1 cellular context compared by ENCODE assay signal in the genomic region with DNA sequence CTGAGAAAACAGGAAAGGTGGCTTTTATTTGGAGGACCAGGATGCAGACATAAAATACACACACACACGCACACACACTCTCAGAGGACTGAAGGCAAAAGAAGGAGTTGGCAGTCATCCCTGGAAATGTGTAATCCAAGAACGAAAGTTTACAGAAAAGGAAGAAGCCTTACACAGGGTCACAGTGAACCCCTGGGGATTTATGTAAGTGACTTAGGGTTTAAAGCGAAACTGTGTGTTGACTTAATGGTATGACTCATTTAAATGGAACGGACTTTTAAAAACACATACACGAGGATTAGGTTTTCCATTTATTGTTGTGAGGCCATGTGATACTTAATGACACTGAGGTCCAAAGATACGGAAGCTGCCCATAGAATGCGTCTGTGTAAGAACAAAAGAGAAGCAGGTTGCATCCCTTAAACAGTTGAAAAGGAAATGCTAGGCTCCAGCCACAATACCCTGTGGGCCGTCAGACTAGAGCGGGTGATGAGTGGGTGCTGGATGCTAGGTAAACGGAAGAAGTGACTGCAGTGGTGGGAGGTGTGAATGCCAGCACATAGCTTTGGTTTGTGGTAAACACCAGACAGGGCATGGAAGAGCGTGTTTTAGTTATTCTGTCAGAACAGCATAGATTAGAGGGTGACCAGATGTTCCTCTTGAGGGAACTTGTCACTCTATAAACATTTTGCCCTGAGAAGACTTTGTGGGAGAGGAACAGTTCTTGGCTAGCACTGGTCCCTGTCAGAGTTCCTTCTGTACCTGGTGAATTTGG.
TF ChIP-seq lines count a peak whose summit lies in the region.

No MANE protein-coding gene starts in this region.

TF ChIP-seq in HepG2, 621 proteins besides CTCF, POLR2A, EP300 and RAD21 (continued from another document and continues in another):
- TF ChIP-seq, protein P1, sequence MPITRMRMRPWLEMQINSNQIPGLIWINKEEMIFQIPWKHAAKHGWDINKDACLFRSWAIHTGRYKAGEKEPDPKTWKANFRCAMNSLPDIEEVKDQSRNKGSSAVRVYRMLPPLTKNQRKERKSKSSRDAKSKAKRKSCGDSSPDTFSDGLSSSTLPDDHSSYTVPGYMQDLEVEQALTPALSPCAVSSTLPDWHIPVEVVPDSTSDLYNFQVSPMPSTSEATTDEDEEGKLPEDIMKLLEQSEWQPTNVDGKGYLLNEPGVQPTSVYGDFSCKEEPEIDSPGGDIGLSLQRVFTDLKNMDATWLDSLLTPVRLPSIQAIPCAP (CRISPR knock-in tag; IDR thresholded peaks at IDR 0.05; ENCODE audit: low read depth) = no peak
- no peak for TF ChIP-seq SRSF9 (IDR thresholded peaks at IDR 0.05; ENCODE audit: borderline replicate concordance, insufficient read depth, low read depth, low read length, poor library complexity, severe bottlenecking)
- peak; percentile 33; the same call in 1 of the 2 replicates for TF ChIP-seq ZNF501 (CRISPR knock-in tag; IDR thresholded peaks at IDR 0.05)
- no peak for TF ChIP-seq ZNF75D (CRISPR knock-in tag; IDR thresholded peaks at IDR 0.05; ENCODE audit: borderline replicate concordance)
- no peak for TF ChIP-seq NR2F1 (CRISPR knock-in tag; IDR thresholded peaks at IDR 0.05)
- TF ChIP-seq, protein P2, sequence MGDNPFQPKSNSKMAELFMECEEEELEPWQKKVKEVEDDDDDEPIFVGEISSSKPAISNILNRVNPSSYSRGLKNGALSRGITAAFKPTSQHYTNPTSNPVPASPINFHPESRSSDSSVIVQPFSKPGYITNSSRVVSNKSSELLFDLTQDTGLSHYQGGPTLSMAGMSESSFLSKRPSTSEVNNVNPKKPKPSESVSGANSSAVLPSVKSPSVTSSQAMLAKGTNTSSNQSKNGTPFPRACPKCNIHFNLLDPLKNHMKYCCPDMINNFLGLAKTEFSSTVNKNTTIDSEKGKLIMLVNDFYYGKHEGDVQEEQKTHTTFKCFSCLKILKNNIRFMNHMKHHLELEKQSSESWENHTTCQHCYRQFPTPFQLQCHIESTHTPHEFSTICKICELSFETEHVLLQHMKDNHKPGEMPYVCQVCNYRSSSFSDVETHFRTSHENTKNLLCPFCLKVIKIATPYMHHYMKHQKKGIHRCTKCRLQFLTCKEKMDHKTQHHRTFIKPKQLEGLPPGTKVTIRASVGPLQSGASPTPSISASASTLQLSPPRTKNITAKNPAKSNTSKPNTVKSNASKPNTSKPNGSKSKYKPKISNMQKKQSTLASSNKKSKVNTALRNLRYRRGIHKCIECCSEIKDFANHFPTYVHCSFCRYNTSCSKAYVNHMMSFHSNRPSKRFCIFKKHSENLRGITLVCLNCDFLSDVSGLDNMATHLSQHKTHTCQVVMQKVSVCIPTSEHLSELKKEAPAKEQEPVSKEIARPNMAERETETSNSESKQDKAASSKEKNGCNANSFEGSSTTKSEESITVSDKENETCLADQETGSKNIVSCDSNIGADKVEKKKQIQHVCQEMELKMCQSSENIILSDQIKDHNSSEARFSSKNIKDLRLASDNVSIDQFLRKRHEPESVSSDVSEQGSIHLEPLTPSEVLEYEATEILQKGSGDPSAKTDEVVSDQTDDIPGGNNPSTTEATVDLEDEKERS (CRISPR knock-in tag; IDR thresholded peaks at IDR 0.05) = no peak
- TF ChIP-seq, protein P3, sequence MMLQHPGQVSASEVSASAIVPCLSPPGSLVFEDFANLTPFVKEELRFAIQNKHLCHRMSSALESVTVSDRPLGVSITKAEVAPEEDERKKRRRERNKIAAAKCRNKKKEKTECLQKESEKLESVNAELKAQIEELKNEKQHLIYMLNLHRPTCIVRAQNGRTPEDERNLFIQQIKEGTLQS (CRISPR knock-in tag; IDR thresholded peaks at IDR 0.05) = peak; percentile 60; the same call in 1 of the 2 replicates
- TF ChIP-seq, protein P4, sequence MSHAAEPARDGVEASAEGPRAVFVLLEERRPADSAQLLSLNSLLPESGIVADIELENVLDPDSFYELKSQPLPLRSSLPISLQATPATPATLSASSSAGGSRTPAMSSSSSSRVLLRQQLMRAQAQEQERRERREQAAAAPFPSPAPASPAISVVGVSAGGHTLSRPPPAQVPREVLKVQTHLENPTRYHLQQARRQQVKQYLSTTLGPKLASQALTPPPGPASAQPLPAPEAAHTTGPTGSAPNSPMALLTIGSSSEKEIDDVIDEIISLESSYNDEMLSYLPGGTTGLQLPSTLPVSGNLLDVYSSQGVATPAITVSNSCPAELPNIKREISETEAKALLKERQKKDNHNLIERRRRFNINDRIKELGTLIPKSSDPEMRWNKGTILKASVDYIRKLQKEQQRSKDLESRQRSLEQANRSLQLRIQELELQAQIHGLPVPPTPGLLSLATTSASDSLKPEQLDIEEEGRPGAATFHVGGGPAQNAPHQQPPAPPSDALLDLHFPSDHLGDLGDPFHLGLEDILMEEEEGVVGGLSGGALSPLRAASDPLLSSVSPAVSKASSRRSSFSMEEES (CRISPR knock-in tag; IDR thresholded peaks at IDR 0.05) = 0 out of 2 replicates have a peak, but pooled peaks have one; percentile 32
- peak; percentile 59; the same call in 1 of the 2 replicates for TF ChIP-seq HMG20A (CRISPR knock-in tag; IDR thresholded peaks at IDR 0.05; ENCODE audit: borderline replicate concordance)
- TF ChIP-seq ZNF546 (CRISPR knock-in tag; conservative IDR thresholded peaks at IDR 0.05) = no peak
- no peak for TF ChIP-seq NFE2 (CRISPR knock-in tag; IDR thresholded peaks at IDR 0.05)
- no peak for TF ChIP-seq ZNF484 (CRISPR knock-in tag; IDR thresholded peaks at IDR 0.05; ENCODE audit: borderline replicate concordance, low read depth)
- TF ChIP-seq, protein P5, sequence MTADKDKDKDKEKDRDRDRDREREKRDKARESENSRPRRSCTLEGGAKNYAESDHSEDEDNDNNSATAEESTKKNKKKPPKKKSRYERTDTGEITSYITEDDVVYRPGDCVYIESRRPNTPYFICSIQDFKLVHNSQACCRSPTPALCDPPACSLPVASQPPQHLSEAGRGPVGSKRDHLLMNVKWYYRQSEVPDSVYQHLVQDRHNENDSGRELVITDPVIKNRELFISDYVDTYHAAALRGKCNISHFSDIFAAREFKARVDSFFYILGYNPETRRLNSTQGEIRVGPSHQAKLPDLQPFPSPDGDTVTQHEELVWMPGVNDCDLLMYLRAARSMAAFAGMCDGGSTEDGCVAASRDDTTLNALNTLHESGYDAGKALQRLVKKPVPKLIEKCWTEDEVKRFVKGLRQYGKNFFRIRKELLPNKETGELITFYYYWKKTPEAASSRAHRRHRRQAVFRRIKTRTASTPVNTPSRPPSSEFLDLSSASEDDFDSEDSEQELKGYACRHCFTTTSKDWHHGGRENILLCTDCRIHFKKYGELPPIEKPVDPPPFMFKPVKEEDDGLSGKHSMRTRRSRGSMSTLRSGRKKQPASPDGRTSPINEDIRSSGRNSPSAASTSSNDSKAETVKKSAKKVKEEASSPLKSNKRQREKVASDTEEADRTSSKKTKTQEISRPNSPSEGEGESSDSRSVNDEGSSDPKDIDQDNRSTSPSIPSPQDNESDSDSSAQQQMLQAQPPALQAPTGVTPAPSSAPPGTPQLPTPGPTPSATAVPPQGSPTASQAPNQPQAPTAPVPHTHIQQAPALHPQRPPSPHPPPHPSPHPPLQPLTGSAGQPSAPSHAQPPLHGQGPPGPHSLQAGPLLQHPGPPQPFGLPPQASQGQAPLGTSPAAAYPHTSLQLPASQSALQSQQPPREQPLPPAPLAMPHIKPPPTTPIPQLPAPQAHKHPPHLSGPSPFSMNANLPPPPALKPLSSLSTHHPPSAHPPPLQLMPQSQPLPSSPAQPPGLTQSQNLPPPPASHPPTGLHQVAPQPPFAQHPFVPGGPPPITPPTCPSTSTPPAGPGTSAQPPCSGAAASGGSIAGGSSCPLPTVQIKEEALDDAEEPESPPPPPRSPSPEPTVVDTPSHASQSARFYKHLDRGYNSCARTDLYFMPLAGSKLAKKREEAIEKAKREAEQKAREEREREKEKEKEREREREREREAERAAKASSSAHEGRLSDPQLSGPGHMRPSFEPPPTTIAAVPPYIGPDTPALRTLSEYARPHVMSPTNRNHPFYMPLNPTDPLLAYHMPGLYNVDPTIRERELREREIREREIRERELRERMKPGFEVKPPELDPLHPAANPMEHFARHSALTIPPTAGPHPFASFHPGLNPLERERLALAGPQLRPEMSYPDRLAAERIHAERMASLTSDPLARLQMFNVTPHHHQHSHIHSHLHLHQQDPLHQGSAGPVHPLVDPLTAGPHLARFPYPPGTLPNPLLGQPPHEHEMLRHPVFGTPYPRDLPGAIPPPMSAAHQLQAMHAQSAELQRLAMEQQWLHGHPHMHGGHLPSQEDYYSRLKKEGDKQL (CRISPR knock-in tag; IDR thresholded peaks at IDR 0.05; ENCODE audit: low read depth) = no peak
- peak; percentile 88 for TF ChIP-seq FOSL2 (CRISPR knock-in tag; IDR thresholded peaks at IDR 0.05)
- TF ChIP-seq FOXM1 (CRISPR knock-in tag; IDR thresholded peaks at IDR 0.05) = no peak
- TF ChIP-seq KAT8 (CRISPR knock-in tag; IDR thresholded peaks at IDR 0.05) = 0 out of 2 replicates have a peak, but pooled peaks have one; percentile 23
- TF ChIP-seq NFYB (CRISPR knock-in tag; IDR thresholded peaks at IDR 0.05) = no peak
- no peak for TF ChIP-seq GATAD1 (CRISPR knock-in tag; IDR thresholded peaks at IDR 0.05)
- no peak for TF ChIP-seq SOX6 (IDR thresholded peaks at IDR 0.05)
- TF ChIP-seq SOX6 (CRISPR knock-in tag; IDR thresholded peaks at IDR 0.05) = peak; percentile 69; the same call in 1 of the 2 replicates
- TF ChIP-seq KDM5B (CRISPR knock-in tag; IDR thresholded peaks at IDR 0.05; ENCODE audit: borderline replicate concordance) = no peak
- TF ChIP-seq CENPX (CRISPR knock-in tag; IDR thresholded peaks at IDR 0.05) = no peak
- no peak for TF ChIP-seq KAT2B (IDR thresholded peaks at IDR 0.05; ENCODE audit: borderline replicate concordance, low read depth, low read length)
- peak; percentile 92 for TF ChIP-seq BCL6 (CRISPR knock-in tag; IDR thresholded peaks at IDR 0.05)
- TF ChIP-seq RFX1 (IDR thresholded peaks at IDR 0.05) = no peak
- TF ChIP-seq PRPF4 (IDR thresholded peaks at IDR 0.05; ENCODE audit: low read depth, low read length, poor library complexity, severe bottlenecking) = no peak
- peak; percentile 81; the same call in 1 of the 2 replicates for TF ChIP-seq SOX5 (CRISPR knock-in tag; IDR thresholded peaks at IDR 0.05; ENCODE audit: borderline replicate concordance)
- TF ChIP-seq ZNF614 (CRISPR knock-in tag; IDR thresholded peaks at IDR 0.05; ENCODE audit: borderline replicate concordance) = no peak
- TF ChIP-seq, protein P6, sequence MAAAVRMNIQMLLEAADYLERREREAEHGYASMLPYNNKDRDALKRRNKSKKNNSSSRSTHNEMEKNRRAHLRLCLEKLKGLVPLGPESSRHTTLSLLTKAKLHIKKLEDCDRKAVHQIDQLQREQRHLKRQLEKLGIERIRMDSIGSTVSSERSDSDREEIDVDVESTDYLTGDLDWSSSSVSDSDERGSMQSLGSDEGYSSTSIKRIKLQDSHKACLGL (CRISPR knock-in tag; IDR thresholded peaks at IDR 0.05) = no peak
- TF ChIP-seq GABPB1 (CRISPR knock-in tag; IDR thresholded peaks at IDR 0.05) = no peak
- TF ChIP-seq ZMYM4 (CRISPR knock-in tag; IDR thresholded peaks at IDR 0.05) = no peak
- TF ChIP-seq U2AF2 (IDR thresholded peaks at IDR 0.05; ENCODE audit: low read depth, low read length) = no peak
- no peak for TF ChIP-seq HES4 (CRISPR knock-in tag; IDR thresholded peaks at IDR 0.05; ENCODE audit: borderline replicate concordance)
- TF ChIP-seq CENPT (CRISPR knock-in tag; IDR thresholded peaks at IDR 0.05; ENCODE audit: low read depth) = no peak
- no peak for TF ChIP-seq DNMT1 (CRISPR knock-in tag; IDR thresholded peaks at IDR 0.05)
- no peak for TF ChIP-seq DPF2 (CRISPR knock-in tag; IDR thresholded peaks at IDR 0.05; ENCODE audit: borderline replicate concordance, low read depth)
- TF ChIP-seq, protein P7, sequence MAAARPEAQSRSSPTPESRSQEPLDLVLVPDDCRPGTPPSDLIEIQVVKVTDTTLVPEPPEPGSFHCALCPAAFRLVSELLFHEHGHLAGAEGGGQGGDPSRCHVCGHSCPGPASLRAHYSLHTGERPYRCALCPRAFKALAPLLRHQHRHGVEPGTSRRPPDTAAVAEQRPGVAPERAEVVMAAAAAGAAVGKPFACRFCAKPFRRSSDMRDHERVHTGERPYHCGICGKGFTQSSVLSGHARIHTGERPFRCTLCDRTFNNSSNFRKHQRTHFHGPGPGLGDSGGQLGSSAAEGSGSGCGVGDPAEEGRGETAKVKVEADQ (CRISPR knock-in tag; IDR thresholded peaks at IDR 0.05; ENCODE audit: borderline replicate concordance) = no peak
- peak; percentile 62; the same call in 1 of the 2 replicates for TF ChIP-seq JUND (CRISPR knock-in tag; IDR thresholded peaks at IDR 0.05)
- TF ChIP-seq ZNF891 (CRISPR knock-in tag; IDR thresholded peaks at IDR 0.05) = no peak
- no peak for TF ChIP-seq MAFG (CRISPR knock-in tag; IDR thresholded peaks at IDR 0.05)
- TF ChIP-seq ZBTB20 (CRISPR knock-in tag; IDR thresholded peaks at IDR 0.05; ENCODE audit: borderline replicate concordance, low read depth) = no peak
- TF ChIP-seq MXI1 (IDR thresholded peaks at IDR 0.05; ENCODE audit: borderline replicate concordance, low read depth, low read length) = peak; percentile 41; the same call in 1 of the 3 replicates
- TF ChIP-seq FOXA1 (IDR thresholded peaks at IDR 0.05) = 0 out of 2 replicates have a peak, but pooled peaks have one; percentile 53
- no peak for TF ChIP-seq FOXA1 (CRISPR knock-in tag; IDR thresholded peaks at IDR 0.05)
- TF ChIP-seq ZNF619 (CRISPR knock-in tag; IDR thresholded peaks at IDR 0.05) = no peak
- TF ChIP-seq SETDB1 (CRISPR knock-in tag; IDR thresholded peaks at IDR 0.05; ENCODE audit: borderline replicate concordance) = no peak
- TF ChIP-seq, protein P8, sequence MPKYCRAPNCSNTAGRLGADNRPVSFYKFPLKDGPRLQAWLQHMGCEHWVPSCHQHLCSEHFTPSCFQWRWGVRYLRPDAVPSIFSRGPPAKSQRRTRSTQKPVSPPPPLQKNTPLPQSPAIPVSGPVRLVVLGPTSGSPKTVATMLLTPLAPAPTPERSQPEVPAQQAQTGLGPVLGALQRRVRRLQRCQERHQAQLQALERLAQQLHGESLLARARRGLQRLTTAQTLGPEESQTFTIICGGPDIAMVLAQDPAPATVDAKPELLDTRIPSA (CRISPR knock-in tag; IDR thresholded peaks at IDR 0.05; ENCODE audit: borderline replicate concordance) = no peak
- TF ChIP-seq ZNF570 (CRISPR knock-in tag; IDR thresholded peaks at IDR 0.05; ENCODE audit: borderline replicate concordance) = no peak
- no peak for TF ChIP-seq ATF1 (CRISPR knock-in tag; IDR thresholded peaks at IDR 0.05)
- TF ChIP-seq ZNF225 (CRISPR knock-in tag; IDR thresholded peaks at IDR 0.05) = no peak
- TF ChIP-seq, protein P9, sequence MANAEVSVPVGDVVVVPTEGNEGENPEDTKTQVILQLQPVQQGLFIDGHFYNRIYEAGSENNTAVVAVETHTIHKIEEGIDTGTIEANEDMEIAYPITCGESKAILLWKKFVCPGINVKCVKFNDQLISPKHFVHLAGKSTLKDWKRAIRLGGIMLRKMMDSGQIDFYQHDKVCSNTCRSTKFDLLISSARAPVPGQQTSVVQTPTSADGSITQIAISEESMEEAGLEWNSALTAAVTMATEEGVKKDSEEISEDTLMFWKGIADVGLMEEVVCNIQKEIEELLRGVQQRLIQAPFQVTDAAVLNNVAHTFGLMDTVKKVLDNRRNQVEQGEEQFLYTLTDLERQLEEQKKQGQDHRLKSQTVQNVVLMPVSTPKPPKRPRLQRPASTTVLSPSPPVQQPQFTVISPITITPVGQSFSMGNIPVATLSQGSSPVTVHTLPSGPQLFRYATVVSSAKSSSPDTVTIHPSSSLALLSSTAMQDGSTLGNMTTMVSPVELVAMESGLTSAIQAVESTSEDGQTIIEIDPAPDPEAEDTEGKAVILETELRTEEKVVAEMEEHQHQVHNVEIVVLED (CRISPR knock-in tag; IDR thresholded peaks at IDR 0.05; ENCODE audit: borderline replicate concordance) = no peak
